Comparison of ENCODE assay signal across 16 cellular contexts in genomic region chr4:134126955-134127354, GRCh38.
"Had no signal": no experiment of that assay in that cellular context is flagged by ENCODE, and none has a peak within 500 bp of the region (broad histone marks: within the 10 kb centered on the region; RNA-seq: fewer than 3 reads in every experiment).

No MANE protein-coding gene starts in this region.

- H3K27ac ChIP-seq: esophagus squamous epithelium, hepatocyte, pancreas, prostate gland, right lobe of liver, tibial artery had no signal

- H3K4me2 ChIP-seq: hepatocyte had no signal

- H3K4me3 ChIP-seq: esophagus squamous epithelium, hepatocyte, pancreas, prostate gland, right lobe of liver, tibial artery had no signal

- H2AFZ ChIP-seq: hepatocyte had no signal

- H3K36me3 ChIP-seq: esophagus squamous epithelium, pancreas, prostate gland, right lobe of liver, tibial artery had no signal

- H3K9me3 ChIP-seq: esophagus squamous epithelium, pancreas, prostate gland, right lobe of liver, tibial artery had no signal

- FAIRE-seq: colon, pancreas had no signal

- ATAC-seq: effector memory CD8-positive, alpha-beta T cell; natural killer cell; pancreas; right lobe of liver; stimulated activated memory B cell treated with anti-CD40 and anti-IgM and Interleukin-4, amounts not matched to agents 10 μg/mL and 1 μg/mL and 100 μg/mL, for 72 hours had no signal

- DNase-seq: effector memory CD8-positive, alpha-beta T cell; esophagus squamous epithelium; foreskin fibroblast; head of caudate nucleus; natural killer cell; occipital lobe; right lobe of liver; stimulated activated CD4-positive, alpha-beta T cell treated with anti-CD3 and anti-CD28 coated beads, Interleukin-15, amount 100 ng/mL, for 24 hours; stimulated activated CD4-positive, alpha-beta T cell treated with anti-CD3 and anti-CD28 coated beads, Interleukin-1b, Interleukin-23, amount 100 ng/mL, for 48 hours; stimulated activated CD4-positive, alpha-beta T cell treated with anti-CD3 and anti-CD28 coated beads, Interleukin-4, amount 100 ng/mL, for 24 hours had no signal

- H3K27me3 ChIP-seq: esophagus squamous epithelium, hepatocyte, pancreas, right lobe of liver, tibial artery had no signal

- H3K79me2 ChIP-seq: hepatocyte had no signal

- H3K4me1 ChIP-seq: esophagus squamous epithelium, pancreas, prostate gland, right lobe of liver, tibial artery had no signal
